In genomic region chr1:18247151-18247550, GRCh38 we compare ENCODE assay signal across 33 cellular contexts.
"Had no signal": no experiment of that assay in that cellular context is flagged by ENCODE, and none has a peak within 500 bp of the region (broad histone marks: within the 10 kb centered on the region; RNA-seq: fewer than 3 reads in every experiment).

No MANE protein-coding gene starts in this region.

- DNase-seq: Kasumi-1, KG1, MG63, MM.1S, MV-4-11, NCI-H1048, NCI-H1092, NCI-H1092 treated with DMSO at 0.1 percent for 48 hours, NCI-H1105, NCI-H1105 treated with DMSO at 0.1 percent for 48 hours, NCI-H1417, NCI-H1417 treated with DMSO at 0.1 percent for 48 hours, NCI-H1436, NCI-H1436 treated with DMSO at 0.1 percent for 48 hours, NCI-H146, NCI-H1694, NCI-H1694 treated with DMSO at 0.1 percent for 48 hours, NCI-H187, NCI-H187 treated with DMSO at 0.1 percent for 48 hours, NCI-H1930, NCI-H2029, NCI-H2029 treated with DMSO at 0.1 percent for 48 hours, NCI-H2081, NCI-H2081 treated with DMSO at 0.1 percent for 48 hours, NCI-H2107, NCI-H2171, NCI-H2171 treated with DMSO at 0.1 percent for 48 hours, NCI-H2227 treated with DMSO at 0.1 percent for 48 hours, NCI-H226, NCI-H345, NCI-H446, NCI-H446 treated with DMSO at 0.1 percent for 48 hours had no signal

- H3K4me2 ChIP-seq: KMS-11 had no signal

- H3K27ac ChIP-seq: KMS-11 had no signal

- H3K9me3 ChIP-seq: MG63 had no signal

- H3K36me3 ChIP-seq: MG63 had no signal

- H3K9ac ChIP-seq: KMS-11 had no signal

- H3K4me3 ChIP-seq: MG63 had no signal

- H3K27me3 ChIP-seq: MG63 had no signal
